ENCODE assay signal across 8 cellular contexts in the genomic region with DNA sequence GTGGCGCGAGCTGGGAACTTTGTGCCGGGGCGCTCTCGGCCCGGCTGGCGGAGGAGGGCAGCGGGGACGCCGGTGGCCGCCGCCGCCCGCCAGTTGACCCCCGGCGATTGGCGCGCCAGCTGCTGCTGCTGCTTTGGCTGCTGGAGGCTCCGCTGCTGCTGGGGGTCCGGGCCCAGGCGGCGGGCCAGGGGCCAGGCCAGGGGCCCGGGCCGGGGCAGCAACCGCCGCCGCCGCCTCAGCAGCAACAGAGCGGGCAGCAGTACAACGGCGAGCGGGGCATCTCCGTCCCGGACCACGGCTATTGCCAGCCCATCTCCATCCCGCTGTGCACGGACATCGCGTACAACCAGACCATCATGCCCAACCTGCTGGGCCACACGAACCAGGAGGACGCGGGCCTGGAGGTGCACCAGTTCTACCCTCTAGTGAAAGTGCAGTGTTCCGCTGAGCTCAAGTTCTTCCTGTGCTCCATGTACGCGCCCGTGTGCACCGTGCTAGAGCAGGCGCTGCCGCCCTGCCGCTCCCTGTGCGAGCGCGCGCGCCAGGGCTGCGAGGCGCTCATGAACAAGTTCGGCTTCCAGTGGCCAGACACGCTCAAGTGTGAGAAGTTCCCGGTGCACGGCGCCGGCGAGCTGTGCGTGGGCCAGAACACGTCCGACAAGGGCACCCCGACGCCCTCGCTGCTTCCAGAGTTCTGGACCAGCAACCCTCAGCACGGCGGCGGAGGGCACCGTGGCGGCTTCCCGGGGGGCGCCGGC. TPM values are rescaled to one million over a fixed set of nuclear protein-coding genes. Genes with fewer than 3 reads are reported as not detected.
DNase-seq lines count a peak whose midpoint lies in the region; ATAC-seq and TF ChIP-seq lines count a peak whose summit lies in the region.

No MANE protein-coding gene starts in this region.

- H3K4me1 ChIP-seq in OCI-LY1 (ENCODE audit: insufficient read depth, low read length, severe bottlenecking) (peaks cover 21% of the 10 kb centered on the region), spleen (peaks cover 10 to 56% (median 30%) of the 10 kb centered on the region in 6 donors)

- no peak for TF ChIP-seq POLR2A in spleen (IDR thresholded peaks at IDR 0.05)

- intact Hi-C loops in spleen (cut with DNase I; ENCODE audit: low total_unique reads) = no loop called here

- WGBS in spleen, 5 donors = 0 to 3% (median 1%) methylated on average over 12 to 78 of the region's 78 CpGs

- H3F3A ChIP-seq in OCI-LY1 (ENCODE audit: insufficient read depth, low read length) = no peaks in the 10 kb centered on the region

- H3K9me2 ChIP-seq in OCI-LY1 (ENCODE audit: low read depth, low read length) = no peaks in the 10 kb centered on the region

- H3K27ac ChIP-seq in HL-60 (replicated peaks) = peak overlapping the region; percentile 58
- H3K27ac ChIP-seq in OCI-LY1 (ENCODE audit: low read depth, low read length, poor library complexity, severe bottlenecking) = no peak overlapping the region
- peak overlapping the region; percentile 67 to 91 (median 88) for H3K27ac ChIP-seq in spleen

- peak overlapping the region; percentile 51 for H3K4me2 ChIP-seq in OCI-LY1 (ENCODE audit: low read length)

- no peaks in the 10 kb centered on the region for H4K20me1 ChIP-seq in OCI-LY1 (ENCODE audit: insufficient read depth, low read length)

- no peak for TF ChIP-seq CTCF in HL-60 (IDR thresholded peaks at IDR 0.05; ENCODE audit: insufficient read depth, low read length)
- no peak for TF ChIP-seq CTCF in OCI-LY1 (IDR thresholded peaks at IDR 0.05; ENCODE audit: low read length)
- TF ChIP-seq CTCF in spleen (IDR thresholded peaks at IDR 0.05 in 8 of 11, conservative IDR thresholded peaks at IDR 0.05 in 3 of 11) = no peak

- peaks cover 3% of the 10 kb centered on the region for H3K27me3 ChIP-seq in HL-60 (ENCODE audit: insufficient read depth, poor library complexity, severe bottlenecking)
- peaks cover 5% of the 10 kb centered on the region; the same call in 1 of the 2 replicates for H3K27me3 ChIP-seq in OCI-LY1 (ENCODE audit: insufficient read depth, low read length)
- peaks cover 0 to 58% (median 14%) of the 10 kb centered on the region in 7 donors for H3K27me3 ChIP-seq in spleen (replicated peaks in 1 of 7)

- H3K4me3 ChIP-seq in HL-60 (replicated peaks; ENCODE audit: insufficient read depth, low read length) = peak overlapping the region; percentile 72
- H3K4me3 ChIP-seq in OCI-LY1 (ENCODE audit: low read depth, low read length, poor library complexity, severe bottlenecking) = peak overlapping the region; percentile 68
- H3K4me3 ChIP-seq in spleen = peak overlapping the region; percentile 60 to 93 (median 80)

- DNase-seq in ELR (ENCODE audit: low read depth) (peak; percentile 74), HL-60 (ENCODE audit: low read depth in 1 of 2, low spot score in 1 of 2) (peak; percentile 35 to 69), cerebellar cortex (ENCODE audit: low spot score) (peak; percentile 54), kidney tubule cell (ENCODE audit: low spot score) (peak; percentile 81), spleen (peak; percentile 82), OCI-M2 (lab: John Stamatoyannopoulos, UW; ENCODE audit: unreplicated experiment) (no peak)

- ATAC-seq in GM21447 (IDR thresholded peaks at IDR 0.05; ENCODE audit: unreplicated experiment) = peak; percentile 43

- H3K9ac ChIP-seq in OCI-LY1 (ENCODE audit: low read length) = peak overlapping the region; percentile 51

- H3K36me3 ChIP-seq in OCI-LY1 (ENCODE audit: insufficient read depth, low read length) (no peaks in the 10 kb centered on the region), spleen (no peaks in the 10 kb centered on the region)

- no peak overlapping the region for H2AFZ ChIP-seq in OCI-LY1 (ENCODE audit: low read length)

- no peaks in the 10 kb centered on the region for H3K79me2 ChIP-seq in OCI-LY1 (ENCODE audit: insufficient read depth, low read length)

- H3K9me3 ChIP-seq in OCI-LY1 (ENCODE audit: low read length) = no peaks in the 10 kb centered on the region
- H3K9me3 ChIP-seq in spleen = no peaks in the 10 kb centered on the region

RNA-seq across cellular contexts. Expression of a gene that starts 0.9 kb away (rescaled TPM):
- 1 to 10 TPM; 3.4 to 7.7 (median 4.5) TPM for total RNA-seq in spleen
- 1 to 10 TPM in 2 of 3 donors, under 1 TPM in 1; 0.61 to 2.0 (median 1.2) TPM for polyA plus RNA-seq in spleen
